Comparison of ENCODE assay signal across 12 cellular contexts in the genomic region with DNA sequence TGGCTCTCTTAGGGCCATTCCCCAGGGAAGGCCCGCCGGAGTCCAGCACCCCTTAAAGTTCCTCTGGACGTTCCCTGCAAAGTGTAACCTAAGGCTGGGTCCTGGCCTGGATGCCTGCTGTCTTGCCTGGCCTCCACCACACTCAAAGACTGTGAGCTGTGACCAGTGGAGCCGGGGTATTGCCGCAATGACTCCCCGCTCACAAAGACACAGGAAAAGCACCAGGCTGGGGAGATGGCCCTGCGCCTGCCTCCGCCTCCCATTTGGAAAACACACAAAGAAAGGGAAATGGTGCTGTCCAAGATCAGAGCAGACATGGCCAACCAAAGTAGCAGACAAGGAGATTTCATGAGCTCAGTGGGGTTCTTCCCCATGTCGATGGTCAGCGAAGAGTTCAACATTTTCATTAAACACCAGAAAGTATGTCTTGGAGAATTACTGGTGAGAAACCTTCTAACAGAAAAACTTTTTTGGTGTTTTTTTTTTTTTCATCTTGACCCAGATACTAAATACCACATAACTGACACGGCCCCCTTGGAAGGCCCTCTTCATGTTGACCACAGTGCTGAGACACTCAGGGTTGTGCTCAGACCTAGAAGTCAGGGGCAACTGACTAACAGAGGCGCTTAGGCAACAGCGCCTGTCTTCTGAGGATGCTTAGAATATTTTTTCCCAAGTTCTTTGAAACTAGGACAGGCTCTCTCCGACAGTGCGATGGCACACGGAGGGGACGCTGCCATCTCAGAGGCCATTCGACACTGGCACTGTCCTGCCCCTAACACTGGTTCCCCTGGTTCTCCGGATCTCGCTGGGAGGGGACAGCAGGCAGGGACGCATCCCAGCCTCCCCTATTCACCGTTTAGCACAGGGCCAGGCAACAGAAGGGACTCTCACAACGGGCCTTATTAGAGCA.
A peak's percentile ranks its signal among the peaks of the same experiment; 100 is the strongest.
DNase-seq lines count a peak whose midpoint lies in the region; ATAC-seq and TF ChIP-seq lines count a peak whose summit lies in the region.
"Had no signal": no experiment of that assay in that cellular context is flagged by ENCODE, and none has a peak within 500 bp of the region (broad histone marks: within the 10 kb centered on the region; RNA-seq: fewer than 3 reads in every experiment).

No MANE protein-coding gene starts in this region.

- DNase-seq in Right ventricle myocardium inferior (ENCODE audit: missing footprints) = peak; percentile 70
- no peak for DNase-seq in cardiac septum (ENCODE audit: low spot score)
- DNase-seq in coronary artery (ENCODE audit: low spot score) = peak; percentile 73
- DNase-seq in naive B cell = no peak
- no peak for DNase-seq in NCI-H1105 (lab: John Stamatoyannopoulos, UW)
- no peak for DNase-seq in AG20443 (ENCODE audit: low spot score)
- no peak for DNase-seq in T-helper 9 cell
- DNase-seq in central memory CD4-positive, alpha-beta T cell = no peak
- DNase-seq: BE2C, H9, KG1, WERI-Rb-1 had no signal

- ATAC-seq in Right ventricle myocardium inferior = peak; percentile 79
- ATAC-seq in naive B cell (ENCODE audit: low read depth in 2 of 2) = no peak

- TF ChIP-seq CTCF in coronary artery (IDR thresholded peaks at IDR 0.05) = no peak

- peak overlapping the region in 6 of 8 donors; percentile 23 to 68 (median 60) for H3K4me3 Mint-ChIP-seq in naive B cell
- H3K4me3 Mint-ChIP-seq: H9 had no signal

- H3K27ac ChIP-seq in coronary artery = peak overlapping the region in 1 of 2 donors; percentile 56
- H3K27ac ChIP-seq: WERI-Rb-1 had no signal

- H3K27me3 Mint-ChIP-seq in naive B cell = peaks cover 85 to 95% (median 94%) of the 10 kb centered on the region in 3 donors

- H3K4me1 Mint-ChIP-seq in naive B cell = peaks cover 5 to 20% (median 20%) of the 10 kb centered on the region in 3 donors

- peak overlapping the region in 1 of 6 donors; percentile 77 for H3K27ac Mint-ChIP-seq in naive B cell

- no peaks in the 10 kb centered on the region for H3K36me3 Mint-ChIP-seq in naive B cell

- H3K4me3 ChIP-seq in coronary artery = peak overlapping the region; percentile 35

- intact Hi-C loops in Right ventricle myocardium inferior (cut with DNase I) (no loop called here), cardiac septum (cut with DNase I) (no loop called here)

- peaks cover 0 to 8% (median 0%) of the 10 kb centered on the region in 7 donors for H3K9me3 Mint-ChIP-seq in naive B cell

Comparison
In these comparisons a context has a peak if more than half of its experiments do, and no peak if none do; other contexts are left out.
1. DNase-seq: peak in Right ventricle myocardium inferior (single experiment) and coronary artery (single experiment); none in cardiac septum (single experiment), naive B cell (single experiment), NCI-H1105 (single experiment), AG20443 (single experiment), T-helper 9 cell (single experiment) and central memory CD4-positive, alpha-beta T cell (single experiment).